ENCODE assay signal across 25 cellular contexts in the genomic region with DNA sequence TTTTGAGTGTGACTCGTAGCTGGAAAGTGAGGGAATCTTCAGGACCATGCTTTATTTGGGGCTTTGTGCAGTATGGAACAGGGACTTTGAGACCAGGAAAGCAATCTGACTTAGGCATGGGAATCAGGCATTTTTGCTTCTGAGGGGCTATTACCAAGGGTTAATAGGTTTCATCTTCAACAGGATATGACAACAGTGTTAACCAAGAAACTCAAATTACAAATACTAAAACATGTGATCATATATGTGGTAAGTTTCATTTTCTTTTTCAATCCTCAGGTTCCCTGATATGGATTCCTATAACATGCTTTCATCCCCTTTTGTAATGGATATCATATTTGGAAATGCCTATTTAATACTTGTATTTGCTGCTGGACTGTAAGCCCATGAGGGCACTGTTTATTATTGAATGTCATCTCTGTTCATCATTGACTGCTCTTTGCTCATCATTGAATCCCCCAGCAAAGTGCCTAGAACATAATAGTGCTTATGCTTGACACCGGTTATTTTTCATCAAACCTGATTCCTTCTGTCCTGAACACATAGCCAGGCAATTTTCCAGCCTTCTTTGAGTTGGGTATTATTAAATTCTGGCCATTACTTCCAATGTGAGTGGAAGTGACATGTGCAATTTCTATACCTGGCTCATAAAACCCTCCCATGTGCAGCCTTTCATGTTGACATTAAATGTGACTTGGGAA. TPM values are rescaled to one million over a fixed set of nuclear protein-coding genes. Genes with fewer than 3 reads are reported as not detected.
"Had no signal": no experiment of that assay in that cellular context is flagged by ENCODE, and none has a peak within 500 bp of the region (broad histone marks: within the 10 kb centered on the region; RNA-seq: fewer than 3 reads in every experiment).

No MANE protein-coding gene starts in this region.

- H3K4me3 Mint-ChIP-seq: activated CD4-positive, alpha-beta T cell treated with anti-CD3 and anti-CD28 coated beads, Interleukin-2, amount 10 ng/mL, durations not matched to agents 24 days and 14 days; activated CD8-positive, alpha-beta T cell treated with anti-CD3 and anti-CD28 coated beads for 36 hours; activated T-cell treated with anti-CD3 and anti-CD28 coated beads, Interleukin-2, amount 50 U/mL, for 24 hours; activated T-helper 17 cell treated with anti-CD3 and anti-CD28 coated beads, Interleukin-2, amount 50 U/mL, for 72 hours; endodermal cell; nephron; stimulated activated naive CD8-positive, alpha-beta T cell treated with anti-CD3 and anti-CD28 coated beads, Interleukin-15, Interleukin-2, amounts not matched to agents 100 ng/mL and 50 ng/mL, for 24 hours had no signal

- H3K4me3 ChIP-seq: colonic mucosa, dorsolateral prefrontal cortex, esophagus squamous epithelium, gastrocnemius medialis, pancreas, tibial artery had no signal

- H3K9me3 Mint-ChIP-seq: activated CD8-positive, alpha-beta T cell treated with anti-CD3 and anti-CD28 coated beads for 36 hours; activated naive CD4-positive, alpha-beta T cell treated with anti-CD3 and anti-CD28 coated beads, Interleukin-2, amount 50 U/mL, for 72 hours; activated T-cell treated with anti-CD3 and anti-CD28 coated beads, Interleukin-2, amount 50 U/mL, for 24 hours; endodermal cell; nephron; stimulated activated naive CD8-positive, alpha-beta T cell treated with anti-CD3 and anti-CD28 coated beads, Interleukin-15, Interleukin-2, amounts not matched to agents 100 ng/mL and 50 ng/mL, for 24 hours had no signal

- H3K4me1 ChIP-seq: colonic mucosa, esophagus squamous epithelium, pancreas, tibial artery had no signal

- H3K27ac Mint-ChIP-seq: activated CD4-positive, alpha-beta T cell treated with anti-CD3 and anti-CD28 coated beads, Interleukin-2, amount 10 ng/mL, durations not matched to agents 24 days and 14 days; activated CD8-positive, alpha-beta T cell treated with anti-CD3 and anti-CD28 coated beads for 36 hours; activated naive CD4-positive, alpha-beta T cell treated with anti-CD3 and anti-CD28 coated beads, Interleukin-2, amount 50 U/mL, for 72 hours; activated T-cell treated with anti-CD3 and anti-CD28 coated beads, Interleukin-2, amount 50 U/mL, for 24 hours; activated T-helper 17 cell treated with anti-CD3 and anti-CD28 coated beads, Interleukin-2, amount 50 U/mL, for 72 hours; endodermal cell; stimulated activated naive CD8-positive, alpha-beta T cell treated with anti-CD3 and anti-CD28 coated beads, Interleukin-15, Interleukin-2, amounts not matched to agents 100 ng/mL and 50 ng/mL, for 24 hours had no signal

- H3K27ac ChIP-seq: colonic mucosa, dorsolateral prefrontal cortex, esophagus squamous epithelium, gastrocnemius medialis, pancreas, tibial artery, VCaP had no signal

- H3K9me3 ChIP-seq: colonic mucosa, esophagus squamous epithelium, gastrocnemius medialis, pancreas, tibial artery had no signal

- DNase-seq: activated CD4-positive, alpha-beta T cell treated with anti-CD3 and anti-CD28 coated beads, Interleukin-2, amount 10 ng/mL, durations not matched to agents 24 days and 14 days; activated CD8-positive, alpha-beta T cell treated with anti-CD3 and anti-CD28 coated beads for 36 hours; activated T-cell treated with anti-CD3 and anti-CD28 coated beads, Interleukin-2, amount 50 U/mL, for 24 hours; amniotic stem cell; colonic mucosa; dorsolateral prefrontal cortex; endodermal cell; esophagus squamous epithelium; gastrocnemius medialis; hippocampal formation; left ventricle myocardium superior; pancreas; right cardiac atrium; stimulated activated CD4-positive, alpha-beta T cell treated with anti-CD3 and anti-CD28 coated beads, Interleukin-4, amount 100 ng/mL, for 24 hours; tibial artery had no signal

- H3K4me1 Mint-ChIP-seq: activated T-helper 17 cell treated with anti-CD3 and anti-CD28 coated beads, Interleukin-2, amount 50 U/mL, for 72 hours; nephron had no signal

- ATAC-seq: activated CD4-positive, CD25-positive, alpha-beta regulatory T cell treated with anti-CD3 and anti-CD28 coated beads, Interleukin-2, amount 50 U/mL, for 24 hours; activated CD8-positive, alpha-beta T cell treated with anti-CD3 and anti-CD28 coated beads for 36 hours; activated T-helper 17 cell treated with anti-CD3 and anti-CD28 coated beads, Interleukin-2, amount 50 U/mL, for 72 hours; gastrocnemius medialis; left ventricle myocardium superior; pancreas; right cardiac atrium had no signal

- H3K27me3 ChIP-seq: colonic mucosa, esophagus squamous epithelium, gastrocnemius medialis, pancreas, tibial artery had no signal

- H3K36me3 Mint-ChIP-seq: activated naive CD4-positive, alpha-beta T cell treated with anti-CD3 and anti-CD28 coated beads, Interleukin-2, amount 50 U/mL, for 72 hours had no signal

- H3K36me3 ChIP-seq: colonic mucosa, esophagus squamous epithelium, gastrocnemius medialis, pancreas, tibial artery had no signal

RNA-seq across cellular contexts. Expression of a gene that starts 11.0 kb away (rescaled TPM):
- total RNA-seq: activated CD4-positive, alpha-beta T cell treated with anti-CD3 and anti-CD28 coated beads, Interleukin-2, amount 10 ng/mL, durations not matched to agents 24 days and 14 days; activated CD8-positive, alpha-beta T cell treated with anti-CD3 and anti-CD28 coated beads for 36 hours; activated naive CD4-positive, alpha-beta T cell treated with anti-CD3 and anti-CD28 coated beads, Interleukin-2, amount 50 U/mL, for 72 hours; activated T-helper 17 cell treated with anti-CD3 and anti-CD28 coated beads, Interleukin-2, amount 50 U/mL, for 72 hours; bronchial epithelial cell; endodermal cell; pulmonary artery endothelial cell; T-helper 2 cell treated with Interferon-gamma antibody and Interleukin-4, amounts not matched to agents 100 ng/mL and 5 ng/mL, for 36 hours had no signal

RNA-seq across cellular contexts. Expression of a gene that starts 17.5 kb away (rescaled TPM):
- total RNA-seq: activated CD4-positive, alpha-beta T cell treated with anti-CD3 and anti-CD28 coated beads, Interleukin-2, amount 10 ng/mL, durations not matched to agents 24 days and 14 days; activated CD8-positive, alpha-beta T cell treated with anti-CD3 and anti-CD28 coated beads for 36 hours; activated naive CD4-positive, alpha-beta T cell treated with anti-CD3 and anti-CD28 coated beads, Interleukin-2, amount 50 U/mL, for 72 hours; activated T-helper 17 cell treated with anti-CD3 and anti-CD28 coated beads, Interleukin-2, amount 50 U/mL, for 72 hours; bronchial epithelial cell; colonic mucosa; dorsolateral prefrontal cortex; endodermal cell; esophagus squamous epithelium; gastrocnemius medialis; left ventricle myocardium superior; pancreas; pulmonary artery endothelial cell; right cardiac atrium; T-helper 2 cell treated with Interferon-gamma antibody and Interleukin-4, amounts not matched to agents 100 ng/mL and 5 ng/mL, for 36 hours; urinary bladder had no signal

RNA-seq across cellular contexts. Expression of a gene that starts 42.9 kb away (rescaled TPM):
- total RNA-seq: activated CD4-positive, alpha-beta T cell treated with anti-CD3 and anti-CD28 coated beads, Interleukin-2, amount 10 ng/mL, durations not matched to agents 24 days and 14 days; activated CD8-positive, alpha-beta T cell treated with anti-CD3 and anti-CD28 coated beads for 36 hours; activated naive CD4-positive, alpha-beta T cell treated with anti-CD3 and anti-CD28 coated beads, Interleukin-2, amount 50 U/mL, for 72 hours; activated T-helper 17 cell treated with anti-CD3 and anti-CD28 coated beads, Interleukin-2, amount 50 U/mL, for 72 hours; bronchial epithelial cell; endodermal cell; left ventricle myocardium superior; pulmonary artery endothelial cell; right cardiac atrium; T-helper 2 cell treated with Interferon-gamma antibody and Interleukin-4, amounts not matched to agents 100 ng/mL and 5 ng/mL, for 36 hours had no signal

RNA-seq across cellular contexts. Expression of a gene that starts 49.8 kb away (rescaled TPM):
- total RNA-seq: activated CD4-positive, alpha-beta T cell treated with anti-CD3 and anti-CD28 coated beads, Interleukin-2, amount 10 ng/mL, durations not matched to agents 24 days and 14 days; activated CD8-positive, alpha-beta T cell treated with anti-CD3 and anti-CD28 coated beads for 36 hours; activated naive CD4-positive, alpha-beta T cell treated with anti-CD3 and anti-CD28 coated beads, Interleukin-2, amount 50 U/mL, for 72 hours; activated T-helper 17 cell treated with anti-CD3 and anti-CD28 coated beads, Interleukin-2, amount 50 U/mL, for 72 hours; bronchial epithelial cell; colonic mucosa; dorsolateral prefrontal cortex; endodermal cell; esophagus squamous epithelium; gastrocnemius medialis; left ventricle myocardium superior; pancreas; pulmonary artery endothelial cell; right cardiac atrium; T-helper 2 cell treated with Interferon-gamma antibody and Interleukin-4, amounts not matched to agents 100 ng/mL and 5 ng/mL, for 36 hours; urinary bladder had no signal
